Comparison of ENCODE assay signal across 8 cellular contexts in the genomic region with DNA sequence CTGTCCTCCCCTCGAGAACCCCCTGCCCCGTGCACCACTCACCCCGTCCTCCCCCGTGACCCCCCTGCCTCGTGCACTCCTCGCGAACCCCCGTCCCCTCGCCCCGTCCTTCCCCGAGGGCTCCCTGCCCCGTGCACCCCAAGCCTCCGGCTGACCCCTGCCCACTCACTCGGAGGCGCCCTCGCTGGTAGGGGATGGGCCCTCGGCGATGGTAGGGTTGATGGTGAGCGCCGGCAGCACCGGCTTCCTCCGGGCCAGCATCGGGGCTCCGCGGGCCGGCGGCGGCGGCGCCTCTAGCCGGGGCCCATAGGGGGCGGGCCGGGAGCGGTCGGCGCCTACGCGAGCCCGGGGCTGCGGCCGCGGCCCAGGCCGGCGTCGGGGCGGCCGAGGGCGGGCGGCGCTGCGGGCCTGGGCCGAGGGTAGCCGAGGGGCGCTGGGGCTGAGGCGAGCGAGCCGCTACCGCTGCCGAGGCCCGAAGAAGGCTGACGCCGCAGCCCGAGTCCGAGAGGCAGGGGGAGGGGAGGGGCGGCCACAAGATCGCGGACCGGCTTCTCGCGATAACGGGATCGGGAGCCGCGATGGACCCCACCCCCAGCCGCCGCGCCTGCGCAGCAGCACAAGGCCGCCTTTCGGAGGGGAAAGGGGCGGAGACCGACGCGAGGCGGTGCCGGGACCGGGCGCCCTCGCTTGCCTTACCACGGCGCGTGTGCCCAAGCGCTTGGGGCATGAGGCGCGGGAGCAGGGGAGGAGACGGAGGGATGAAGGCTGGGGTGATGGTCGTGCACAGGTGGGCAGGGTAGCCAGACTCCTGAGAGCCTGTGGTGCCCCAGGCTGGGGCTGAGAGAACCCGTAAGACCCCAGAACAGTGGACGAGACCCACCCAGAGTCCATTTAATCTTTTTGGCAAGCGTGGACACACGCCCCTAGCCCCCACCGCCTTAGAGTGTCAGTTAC. TPM values are rescaled to one million over a fixed set of nuclear protein-coding genes. Genes with fewer than 3 reads are reported as not detected.
DNase-seq lines count a peak whose midpoint lies in the region; ATAC-seq and TF ChIP-seq lines count a peak whose summit lies in the region.

A gene (minus strand): TSS at position 508 of the 954 bp plus-strand sequence. CDS start 247 bp downstream, at position 261.

- TF ChIP-seq CTCF in C4-2B (conservative IDR thresholded peaks at IDR 0.05): no peak

- H3K27ac ChIP-seq in C4-2B: peak within 1 kb of the TSS; percentile 87

- POLR2A ChIA-PET in activated CD8-positive, alpha-beta memory T cell treated with anti-CD3 and anti-CD28 coated beads for 36 hours (lab: Charles Lee): no interaction called here

- peak; percentile 67 for DNase-seq in HS-5 (ENCODE audit: low read depth)
- peak; percentile 54 for DNase-seq in NK-92 (lab: John Stamatoyannopoulos, UW; ENCODE audit: unreplicated experiment)
- peak; percentile 93 for DNase-seq in effector CD8-positive, alpha-beta T cell (lab: John Stamatoyannopoulos, UW)
- DNase-seq in medulla oblongata (ENCODE audit: extremely low spot score): peak; percentile 95
- DNase-seq in stimulated activated CD4-positive, alpha-beta T cell treated with anti-CD3 and anti-CD28 coated beads, TNF-alpha, amount 100 ng/mL, for 48 hours (ENCODE audit: low read depth in 3 of 3): peak; percentile 93 to 97 (median 95)

- peak; percentile 87 for ATAC-seq in GM19397 (IDR thresholded peaks at IDR 0.05; ENCODE audit: unreplicated experiment)

- CTCF ChIA-PET in activated CD8-positive, alpha-beta memory T cell treated with anti-CD3 and anti-CD28 coated beads for 36 hours (lab: Charles Lee): interaction anchor here (0.6 to 1.7 kb wide), 2 partner anchors 16 to 234 kb away, joined by 3 to 5 read pairs; no protein-coding TSS in a partner anchor

RNA-seq across cellular contexts. Expression of the gene that starts here (rescaled TPM):
- 100 to 1,000 TPM; 145 to 149 TPM for total RNA-seq in activated CD8-positive, alpha-beta memory T cell treated with anti-CD3 and anti-CD28 coated beads for 36 hours

Comparison
In these comparisons a context has a peak if more than half of its experiments do, and no peak if none do; other contexts are left out.
1. Peak in every context shown above with its lines: DNase-seq, ATAC-seq and H3K27ac ChIP-seq.